ENCODE assay signal across 34 cellular contexts in the genomic region with DNA sequence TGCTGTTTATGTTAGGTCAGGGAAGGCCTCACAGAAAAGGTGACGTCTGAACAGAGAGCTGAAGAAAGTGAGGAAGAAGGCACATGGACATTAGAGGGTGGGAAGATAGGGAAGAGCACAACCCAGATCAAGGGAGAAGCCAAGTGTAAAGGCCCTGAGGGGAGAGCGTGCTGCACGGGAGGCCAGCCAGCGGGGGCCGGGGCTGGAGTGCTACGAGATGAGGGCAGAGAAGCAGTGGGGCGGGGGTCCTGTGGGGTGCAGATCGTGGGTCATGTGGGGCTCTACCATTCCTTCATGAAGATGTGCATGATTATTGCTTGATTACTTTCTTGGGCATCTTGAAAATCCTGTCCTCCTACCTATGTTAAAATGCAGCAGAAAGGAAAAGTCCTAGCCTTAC. TPM values are rescaled to one million over a fixed set of nuclear protein-coding genes. Genes with fewer than 3 reads are reported as not detected.
DNase-seq lines count a peak whose midpoint lies in the region; ATAC-seq, FAIRE-seq and TF ChIP-seq lines count a peak whose summit lies in the region.
"Had no signal": no experiment of that assay in that cellular context is flagged by ENCODE, and none has a peak within 500 bp of the region (broad histone marks: within the 10 kb centered on the region; RNA-seq: fewer than 3 reads in every experiment).

No MANE protein-coding gene starts in this region.

- no peak for ATAC-seq in pancreas
- ATAC-seq: A549; CD8-positive, alpha-beta T cell had no signal

- no peaks in the 10 kb centered on the region for H3K27me3 Mint-ChIP-seq in endothelial cell (ENCODE audit: unreplicated experiment)
- H3K27me3 Mint-ChIP-seq: B cell; CD4-positive, alpha-beta memory T cell; CD4-positive, alpha-beta T cell; CD4-positive, CD25-positive, alpha-beta regulatory T cell; CD8-positive, alpha-beta memory T cell had no signal

- no peaks in the 10 kb centered on the region for H3K27me3 ChIP-seq in pancreas
- H3K27me3 ChIP-seq: BE2C; BLaER1; BLaER1 treated with 17β-estradiol and CSF1 and Interleukin-3, amounts not matched to agents 10 nM and 100 nM had no signal

- no peaks in the 10 kb centered on the region for H3K9me3 ChIP-seq in pancreas
- H3K9me3 ChIP-seq: A549, BE2C, BLaER1 had no signal

- no peak for TF ChIP-seq CTCF in endothelial cell (IDR thresholded peaks at IDR 0.05; ENCODE audit: unreplicated experiment)
- no peak for TF ChIP-seq CTCF in pancreas (IDR thresholded peaks at IDR 0.05)

- intact Hi-C loops in pancreas (cut with DNase I): no loop called here

- no peaks in the 10 kb centered on the region for H3K36me3 ChIP-seq in pancreas
- H3K36me3 ChIP-seq: BE2C had no signal

- DNase-seq in endothelial cell (ENCODE audit: low spot score) (no peak), pancreas (no peak)
- DNase-seq: 8988T; ACHN; AML-193; BE2C; C1 segment of cervical spinal cord; Caco-2; Calu3; CD4-positive, alpha-beta memory T cell; CD4-positive, alpha-beta T cell; CD4-positive, CD25-positive, alpha-beta regulatory T cell; CD8-positive, alpha-beta memory T cell; CD8-positive, alpha-beta T cell; COR-L47; DMS 273 treated with DMSO at 0.1 percent for 48 hours; DMS153; DMS53; DMS79; DMS79 treated with DMSO at 0.1 percent for 48 hours; DND-41; EL had no signal

- no peaks in the 10 kb centered on the region for H3K9me3 Mint-ChIP-seq in endothelial cell (ENCODE audit: unreplicated experiment)
- H3K9me3 Mint-ChIP-seq: CD14-positive monocyte; CD4-positive, alpha-beta memory T cell; CD4-positive, alpha-beta T cell; CD8-positive, alpha-beta memory T cell; CD8-positive, alpha-beta T cell had no signal

- 82 to 91% methylated on average over 8 of the region's 8 CpGs for WGBS in pancreas, 2 donors

- peaks cover 9% of the 10 kb centered on the region for H3K36me3 Mint-ChIP-seq in endothelial cell (ENCODE audit: low read depth, unreplicated experiment)

- H3K4me1 Mint-ChIP-seq in endothelial cell (ENCODE audit: unreplicated experiment): peaks cover 2% of the 10 kb centered on the region
- H3K4me1 Mint-ChIP-seq: B cell, CD14-positive monocyte had no signal

- no peaks in the 10 kb centered on the region for H3K4me1 ChIP-seq in pancreas
- H3K4me1 ChIP-seq: BE2C had no signal

- H3K27ac Mint-ChIP-seq in endothelial cell (ENCODE audit: unreplicated experiment): peak overlapping the region; percentile 22
- H3K27ac Mint-ChIP-seq: B cell; CD4-positive, alpha-beta T cell; CD4-positive, CD25-positive, alpha-beta regulatory T cell; CD8-positive, alpha-beta memory T cell; CD8-positive, alpha-beta T cell had no signal

- no peak overlapping the region for H3K27ac ChIP-seq in pancreas
- H3K27ac ChIP-seq: 22Rv1; A549; BLaER1; BLaER1 treated with 17β-estradiol and CSF1 and Interleukin-3, amounts not matched to agents 10 nM and 100 nM; C4-2B had no signal

- no peak for FAIRE-seq in pancreas (lab: Jason Lieb, UNC)
- FAIRE-seq: A204.1, A549, D721Med had no signal

- H3K4me3 Mint-ChIP-seq in endothelial cell (ENCODE audit: unreplicated experiment): no peak overlapping the region
- H3K4me3 Mint-ChIP-seq: B cell; CD14-positive monocyte; CD4-positive, alpha-beta memory T cell; CD4-positive, alpha-beta T cell; CD4-positive, CD25-positive, alpha-beta regulatory T cell; CD8-positive, alpha-beta memory T cell; CD8-positive, alpha-beta T cell had no signal

- no peak overlapping the region for H3K4me3 ChIP-seq in pancreas
- H3K4me3 ChIP-seq: A549; BLaER1; BLaER1 treated with 17β-estradiol and CSF1 and Interleukin-3, amounts not matched to agents 10 nM and 100 nM had no signal

RNA-seq across cellular contexts. Expression of a gene that starts 50.8 kb away (rescaled TPM):
- not detected for total RNA-seq in endothelial cell (ENCODE audit: unreplicated experiment)
- total RNA-seq in pancreas: under 1 TPM in 3 of 6 donors, not detected in 3; 0.26 to 0.86 (median 0.41) TPM
- polyA plus RNA-seq in pancreas: 1 to 10 TPM; 1.7 to 3.2 TPM
- total RNA-seq: A673; B cell; CD4-positive, alpha-beta memory T cell; CD4-positive, CD25-positive, alpha-beta regulatory T cell; Daoy had no signal
- polyA plus RNA-seq: AG04450; CD14-positive monocyte; CD4-positive, alpha-beta memory T cell; CD8-positive, alpha-beta memory T cell had no signal

RNA-seq across cellular contexts. Expression of a gene that starts 57.2 kb away (rescaled TPM):
- total RNA-seq in endothelial cell (ENCODE audit: unreplicated experiment) (50.5 TPM), pancreas (10 to 100 TPM in 5 of 6 donors, 1 to 10 TPM in 1; 9.7 to 20.3 (median 12.1) TPM)
- polyA plus RNA-seq in pancreas: 10 to 100 TPM; 16.0 to 22.3 TPM
